In genomic region chr3:33167716-33168339, GRCh38 we compare ENCODE assay signal across 22 cellular contexts. TPM values are rescaled to one million over a fixed set of nuclear protein-coding genes. Genes with fewer than 3 reads are reported as not detected.
DNase-seq lines count a peak whose midpoint lies in the region; ATAC-seq, FAIRE-seq and TF ChIP-seq lines count a peak whose summit lies in the region.
"Had no signal": no experiment of that assay in that cellular context is flagged by ENCODE, and none has a peak within 500 bp of the region (broad histone marks: within the 10 kb centered on the region; RNA-seq: fewer than 3 reads in every experiment).

No MANE protein-coding gene starts in this region.

- H2AFZ ChIP-seq in SK-N-SH (ENCODE audit: low read depth) (no peak overlapping the region), astrocyte (ENCODE audit: low read depth, low read length) (peak overlapping the region; percentile 22)

- 87% methylated on average over 3 of the region's 3 CpGs for WGBS in SK-N-SH (ENCODE audit: low lambda C conversion rate)

- TF ChIP-seq CTCF in SK-N-SH (IDR thresholded peaks at IDR 0.05) (no peak), astrocyte (IDR thresholded peaks at IDR 0.05; ENCODE audit: insufficient read depth, low read depth, low read length) (no peak), A673 (conservative IDR thresholded peaks at IDR 0.05; ENCODE audit: low read depth, low read length) (no peak)

- no peak for TF ChIP-seq EP300 in SK-N-SH (IDR thresholded peaks at IDR 0.05; ENCODE audit: borderline replicate concordance in 1 of 2, low read depth in 1 of 2, low read length in 1 of 2)

- H3K9me3 ChIP-seq in SK-N-SH (no peaks in the 10 kb centered on the region), astrocyte (ENCODE audit: insufficient read depth, low read depth, low read length) (no peaks in the 10 kb centered on the region), iPS-15b (ENCODE audit: control insufficient read depth, insufficient read depth, low read length) (no peaks in the 10 kb centered on the region), A673 (ENCODE audit: low read depth, low read length, poor library complexity, severe bottlenecking) (no peaks in the 10 kb centered on the region)
- H3K9me3 ChIP-seq: SJSA1, tibial nerve had no signal

- intact Hi-C loops in A673 (cut with micrococcal nuclease; ENCODE audit: unreplicated experiment): no loop called here

- no peak for FAIRE-seq in astrocyte (lab: Jason Lieb, UNC)

- H3K9me2 ChIP-seq in SK-N-SH: no peaks in the 10 kb centered on the region

- DNase-seq in SK-N-SH (no peak), astrocyte (ENCODE audit: low read depth) (peak; percentile 17), A673 (ENCODE audit: low spot score) (no peak)
- DNase-seq in activated CD4-positive, alpha-beta T cell treated with anti-CD3 and anti-CD28 coated beads for 48 hours: no peak
- DNase-seq in activated naive CD8-positive, alpha-beta T cell treated with anti-CD3 and anti-CD28 coated beads for 36 hours: no peak
- DNase-seq: activated CD8-positive, alpha-beta T cell treated with anti-CD3 and anti-CD28 coated beads, Interleukin-2, amount 10 ng/mL, durations not matched to agents 7 days and 5 days; DMS 273 treated with DMSO at 0.1 percent for 48 hours; effector CD4-positive, alpha-beta T cell; GDM1; islet precursor cell; NCI-H1092; NCI-H2081; NCI-H526 had no signal

- H3K4me3 ChIP-seq in SK-N-SH (ENCODE audit: low read depth in 2 of 2, low read length in 1 of 2) (no peak overlapping the region), astrocyte (ENCODE audit: insufficient read depth, low read depth, low read length) (no peak overlapping the region), iPS-15b (ENCODE audit: low read depth, low read length) (no peak overlapping the region), A673 (ENCODE audit: low read depth, low read length, poor library complexity, severe bottlenecking) (no peak overlapping the region)
- H3K4me3 ChIP-seq: BLaER1 treated with 17β-estradiol and CSF1 and Interleukin-3, amounts not matched to agents 10 nM and 100 nM; SJSA1; tibial nerve had no signal

- no peaks in the 10 kb centered on the region for H3K4me1 ChIP-seq in SK-N-SH (ENCODE audit: control insufficient read depth in 1 of 2, insufficient read depth in 2 of 2, low read depth in 1 of 2, low read length in 1 of 2)
- peaks cover 4% of the 10 kb centered on the region for H3K4me1 ChIP-seq in astrocyte (ENCODE audit: insufficient read depth, low read length)
- no peaks in the 10 kb centered on the region for H3K4me1 ChIP-seq in iPS-15b (ENCODE audit: control insufficient read depth, insufficient read depth, low read length)
- no peaks in the 10 kb centered on the region for H3K4me1 ChIP-seq in A673 (ENCODE audit: insufficient read depth, low read length, poor library complexity, severe bottlenecking)
- H3K4me1 ChIP-seq: SJSA1, tibial nerve had no signal

- no peak overlapping the region for H3K27ac Mint-ChIP-seq in astrocyte (ENCODE audit: unreplicated experiment)
- no peak overlapping the region for H3K27ac Mint-ChIP-seq in activated naive CD8-positive, alpha-beta T cell treated with anti-CD3 and anti-CD28 coated beads for 36 hours
- H3K27ac Mint-ChIP-seq: activated CD8-positive, alpha-beta T cell treated with anti-CD3 and anti-CD28 coated beads, Interleukin-2, amount 10 ng/mL, durations not matched to agents 7 days and 5 days; activated naive CD8-positive, alpha-beta T cell; natural killer cell treated with Interleukin-12 subunit alpha and Interleukin-12 subunit beta and Interleukin-15 and Interleukin-18, amount 100 ng/mL, for 72 hours had no signal

- no peaks in the 10 kb centered on the region for H3K27me3 ChIP-seq in SK-N-SH (ENCODE audit: insufficient read depth)
- no peaks in the 10 kb centered on the region for H3K27me3 ChIP-seq in astrocyte (ENCODE audit: insufficient read depth, low read length)
- H3K27me3 ChIP-seq in iPS-15b (ENCODE audit: control insufficient read depth, insufficient read depth, low read length): no peaks in the 10 kb centered on the region
- no peaks in the 10 kb centered on the region for H3K27me3 ChIP-seq in A673 (replicated peaks; ENCODE audit: insufficient read depth, low read depth, low read length, poor library complexity)
- H3K27me3 ChIP-seq: BLaER1 treated with 17β-estradiol and CSF1 and Interleukin-3, amounts not matched to agents 10 nM and 100 nM; SJSA1; tibial nerve had no signal

- POLR2A ChIA-PET in SK-N-SH (lab: Yijun Ruan, JAX) (no interaction called here), A673 (lab: Charles Lee; ENCODE audit: low non-redundant PET) (interaction anchor here (0.6 kb wide), 1 partner anchor 1093 kb away, joined by 3 read pairs; no protein-coding TSS in a partner anchor)

- H3K27ac ChIP-seq in SK-N-SH (ENCODE audit: low read depth in 2 of 2, low read length in 1 of 2): no peak overlapping the region
- no peak overlapping the region for H3K27ac ChIP-seq in astrocyte (ENCODE audit: low read depth, low read length)
- peak overlapping the region; percentile 25 for H3K27ac ChIP-seq in temporal lobe (ENCODE audit: low read depth, low read length)
- H3K27ac ChIP-seq in A673 (ENCODE audit: low read depth, low read length, poor library complexity, severe bottlenecking): no peak overlapping the region
- H3K27ac ChIP-seq: BLaER1 treated with 17β-estradiol and CSF1 and Interleukin-3, amounts not matched to agents 10 nM and 100 nM; SJSA1 had no signal

- H3K4me2 ChIP-seq in SK-N-SH: no peak overlapping the region
- H3K4me2 ChIP-seq in astrocyte (ENCODE audit: low read length): no peak overlapping the region

- no peaks in the 10 kb centered on the region for H3F3A ChIP-seq in SK-N-SH (replicated peaks; ENCODE audit: insufficient read depth)

- peaks cover 8% of the 10 kb centered on the region for H3K4me1 Mint-ChIP-seq in astrocyte (ENCODE audit: low read depth, unreplicated experiment)
- H3K4me1 Mint-ChIP-seq in activated naive CD8-positive, alpha-beta T cell treated with anti-CD3 and anti-CD28 coated beads for 36 hours: peaks cover 2% of the 10 kb centered on the region

- H4K20me1 ChIP-seq in SK-N-SH (ENCODE audit: insufficient read depth): no peaks in the 10 kb centered on the region
- no peaks in the 10 kb centered on the region for H4K20me1 ChIP-seq in astrocyte (ENCODE audit: insufficient read depth, low read length)
- H4K20me1 ChIP-seq: BLaER1 treated with 17β-estradiol and CSF1 and Interleukin-3, amounts not matched to agents 10 nM and 100 nM had no signal

- CTCF ChIA-PET in SK-N-SH (lab: Yijun Ruan, JAX) (interaction anchor here (2.4 kb wide), 1 partner anchor 205 kb away, joined by 9 read pairs; no protein-coding TSS in a partner anchor), A673 (lab: Charles Lee) (no interaction called here)

- no peaks in the 10 kb centered on the region for H3K27me3 Mint-ChIP-seq in astrocyte (ENCODE audit: low read depth, unreplicated experiment)
- H3K27me3 Mint-ChIP-seq in activated naive CD8-positive, alpha-beta T cell treated with anti-CD3 and anti-CD28 coated beads for 36 hours: no peaks in the 10 kb centered on the region
- H3K27me3 Mint-ChIP-seq: activated naive CD8-positive, alpha-beta T cell; natural killer cell treated with Interleukin-12 subunit alpha and Interleukin-12 subunit beta and Interleukin-15 and Interleukin-18, amount 100 ng/mL, for 72 hours had no signal

- H3K9ac ChIP-seq in SK-N-SH (no peak overlapping the region), astrocyte (ENCODE audit: low read length) (no peak overlapping the region), iPS-15b (ENCODE audit: low read depth, low read length) (peak overlapping the region; percentile 8)
- H3K9ac ChIP-seq: BLaER1 treated with 17β-estradiol and CSF1 and Interleukin-3, amounts not matched to agents 10 nM and 100 nM had no signal

- H3K79me2 ChIP-seq in SK-N-SH (ENCODE audit: insufficient read depth): no peaks in the 10 kb centered on the region
- no peaks in the 10 kb centered on the region for H3K79me2 ChIP-seq in astrocyte (ENCODE audit: insufficient read depth, low read length)

- H3K4me3 Mint-ChIP-seq in astrocyte (ENCODE audit: unreplicated experiment): no peak overlapping the region
- no peak overlapping the region for H3K4me3 Mint-ChIP-seq in activated naive CD8-positive, alpha-beta T cell treated with anti-CD3 and anti-CD28 coated beads for 36 hours
- H3K4me3 Mint-ChIP-seq: activated CD8-positive, alpha-beta T cell treated with anti-CD3 and anti-CD28 coated beads, Interleukin-2, amount 10 ng/mL, durations not matched to agents 7 days and 5 days; activated naive CD8-positive, alpha-beta T cell; natural killer cell treated with Interleukin-12 subunit alpha and Interleukin-12 subunit beta and Interleukin-15 and Interleukin-18, amount 100 ng/mL, for 72 hours had no signal

- no peaks in the 10 kb centered on the region for H3K9me3 Mint-ChIP-seq in astrocyte (ENCODE audit: unreplicated experiment)
- H3K9me3 Mint-ChIP-seq in activated naive CD8-positive, alpha-beta T cell treated with anti-CD3 and anti-CD28 coated beads for 36 hours: no peaks in the 10 kb centered on the region
- H3K9me3 Mint-ChIP-seq: natural killer cell treated with Interleukin-12 subunit alpha and Interleukin-12 subunit beta and Interleukin-15 and Interleukin-18, amount 100 ng/mL, for 72 hours had no signal

- no peaks in the 10 kb centered on the region for H3K36me3 Mint-ChIP-seq in astrocyte (ENCODE audit: low read depth, unreplicated experiment)
- no peaks in the 10 kb centered on the region for H3K36me3 Mint-ChIP-seq in activated naive CD8-positive, alpha-beta T cell treated with anti-CD3 and anti-CD28 coated beads for 36 hours
- H3K36me3 Mint-ChIP-seq: activated naive CD8-positive, alpha-beta T cell; natural killer cell treated with Interleukin-12 subunit alpha and Interleukin-12 subunit beta and Interleukin-15 and Interleukin-18, amount 100 ng/mL, for 72 hours had no signal

- BruUV-seq in A673 (replicated peaks; lab: Mats Ljungman, UMichigan): no TSS peak

- TF ChIP-seq RAD21 in SK-N-SH (IDR thresholded peaks at IDR 0.05; ENCODE audit: low read length): no peak

- H3K36me3 ChIP-seq in SK-N-SH (replicated peaks in 1 of 2; ENCODE audit: control insufficient read depth in 1 of 2, insufficient read depth in 2 of 2, low read length in 1 of 2) (no peaks in the 10 kb centered on the region), astrocyte (ENCODE audit: insufficient read depth, low read length) (no peaks in the 10 kb centered on the region), iPS-15b (ENCODE audit: control insufficient read depth, insufficient read depth, low read length) (no peaks in the 10 kb centered on the region), A673 (ENCODE audit: insufficient read depth, low read length, poor library complexity, severe bottlenecking) (no peaks in the 10 kb centered on the region)
- H3K36me3 ChIP-seq: BLaER1 treated with 17β-estradiol and CSF1 and Interleukin-3, amounts not matched to agents 10 nM and 100 nM; SJSA1; tibial nerve had no signal

- peak; percentile 74 for ATAC-seq in SK-N-SH treated with all-trans-retinoic acid at 6 μM for 48 hours
- ATAC-seq: activated CD8-positive, alpha-beta T cell treated with anti-CD3 and anti-CD28 coated beads, Interleukin-2, amount 10 ng/mL, durations not matched to agents 7 days and 5 days had no signal

RNA-seq across cellular contexts. Expression of gene SUSD5, which starts 50.8 kb away (rescaled TPM):
- polyA plus RNA-seq in SK-N-SH (2012; rRNA removed): 0.97 and 1.2 TPM in 2 replicates
- 0.77 and 1.3 TPM in 2 replicates for polyA plus RNA-seq in SK-N-SH (2012; cell fraction: cytosol; rRNA removed)
- 0.40 and 1.2 TPM in 2 replicates for polyA plus RNA-seq in SK-N-SH (2012; cell fraction: nucleus; rRNA removed)
- 2.8 and 2.9 TPM in 2 replicates for total RNA-seq in astrocyte
- total RNA-seq in temporal lobe: 1.7 TPM
- total RNA-seq in A673 (2021): 0.97 and 1.0 TPM in 2 replicates
- total RNA-seq in activated naive CD8-positive, alpha-beta T cell treated with anti-CD3 and anti-CD28 coated beads for 36 hours: not detected
- total RNA-seq: activated CD8-positive, alpha-beta T cell treated with anti-CD3 and anti-CD28 coated beads, Interleukin-2, amount 10 ng/mL, durations not matched to agents 7 days and 5 days; natural killer cell treated with Interleukin-12 subunit alpha and Interleukin-12 subunit beta and Interleukin-15 and Interleukin-18, amount 100 ng/mL, for 72 hours; T-helper 2 cell treated with Interferon-gamma antibody and Interleukin-4, amounts not matched to agents 100 ng/mL and 5 ng/mL, for 36 hours had no signal

RNA-seq across cellular contexts. Expression of gene CRTAP, which starts 54.0 kb away (rescaled TPM):
- polyA plus RNA-seq in SK-N-SH (2012; rRNA removed): 198 and 240 TPM in 2 replicates
- polyA plus RNA-seq in SK-N-SH (2012; cell fraction: cytosol; rRNA removed): 246 and 266 TPM in 2 replicates
- polyA plus RNA-seq in SK-N-SH (2012; cell fraction: nucleus; rRNA removed): 41.2 and 84.3 TPM in 2 replicates
- total RNA-seq in astrocyte (144 and 145 TPM in 2 replicates), temporal lobe (14.0 TPM), A673 (2021) (114 and 119 TPM in 2 replicates)
- total RNA-seq in activated naive CD8-positive, alpha-beta T cell treated with anti-CD3 and anti-CD28 coated beads for 36 hours: 10 to 100 TPM; 31.7 to 34.2 TPM
